Comparison of ENCODE assay signal across 17 cellular contexts in the genomic region with DNA sequence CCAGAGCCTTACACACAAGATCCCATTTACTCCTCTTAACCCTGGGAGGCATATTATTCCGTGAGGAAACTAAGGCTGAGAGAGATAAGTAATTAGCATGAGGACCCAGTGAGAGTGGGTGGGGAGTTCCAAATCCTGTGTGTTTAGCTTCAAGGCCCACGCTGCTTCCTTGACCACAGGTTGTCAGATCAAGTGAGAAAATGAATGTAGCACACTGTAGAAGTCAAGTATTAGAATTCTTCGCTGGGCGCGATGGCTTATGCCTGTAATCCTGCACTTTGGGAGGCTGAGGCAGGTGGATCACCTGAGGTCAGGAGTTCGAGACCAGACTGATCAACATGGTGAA. TPM values are rescaled to one million over a fixed set of nuclear protein-coding genes. Genes with fewer than 3 reads are reported as not detected.
DNase-seq lines count a peak whose midpoint lies in the region; ATAC-seq and TF ChIP-seq lines count a peak whose summit lies in the region.
"Had no signal": no experiment of that assay in that cellular context is flagged by ENCODE, and none has a peak within 500 bp of the region (broad histone marks: within the 10 kb centered on the region; RNA-seq: fewer than 3 reads in every experiment).

No MANE protein-coding gene starts in this region.

- H3K9ac ChIP-seq in mammary epithelial cell (ENCODE audit: insufficient read depth, low read length) = no peak overlapping the region

- dilution Hi-C loops in mammary epithelial cell (cut with HindIII; ENCODE audit: low sequenced_read_pairs) = no loop called here

- no peak overlapping the region for H2AFZ ChIP-seq in mammary epithelial cell (ENCODE audit: low read depth, low read length)

- H3K27me3 ChIP-seq in GM06990 (replicated peaks; ENCODE audit: control insufficient read depth, insufficient read depth, low read length) (no peaks in the 10 kb centered on the region), mammary epithelial cell (ENCODE audit: insufficient read depth, low read length) (no peaks in the 10 kb centered on the region)
- H3K27me3 ChIP-seq: esophagus squamous epithelium, pancreas, stomach had no signal

- in situ Hi-C loops in mammary epithelial cell (cut with MboI; ENCODE audit: low sequenced_read_pairs in 2 of 2) = no loop called here

- peak overlapping the region in 14 of 21 experiments; percentile 0 to 100 (median 52) for H3K27ac ChIP-seq in skin epidermis
- no peak overlapping the region for H3K27ac ChIP-seq in mammary epithelial cell (ENCODE audit: insufficient read depth, low read depth, low read length)
- H3K27ac ChIP-seq: pancreas, SK-N-MC, stomach had no signal

- WGBS in mammary epithelial cell (ENCODE audit: low coverage, missing lambda C conversion rate) = 90% methylated on average over 6 of the region's 6 CpGs

- ATAC-seq in activated B cell treated with CpG ODN at 0.5 μM for 24 hours (ENCODE audit: low read depth) (no peak), HG03571 (IDR thresholded peaks at IDR 0.05; ENCODE audit: unreplicated experiment) (no peak)
- ATAC-seq: left colon, pancreas, sciatic nerve had no signal

- POLR2A ChIA-PET in activated B cell treated with CpG ODN at 0.5 μM for 24 hours (lab: Charles Lee) = interaction anchor here (1.2 to 8.7 kb wide), 12 partner anchors 9 to 1523 kb away, joined by 3 to 109 read pairs (median 16); partner anchors contain the start of genes CPSF7, DDB1, SDHAF2 and TKFC

- no peaks in the 10 kb centered on the region for H3K9me3 ChIP-seq in mammary epithelial cell (replicated peaks; ENCODE audit: insufficient read depth, low read length)
- H3K9me3 ChIP-seq: esophagus squamous epithelium, HAP-1, pancreas, stomach had no signal

- H3K9me3 Mint-ChIP-seq in activated B cell treated with CpG ODN at 0.5 μM for 24 hours = no peaks in the 10 kb centered on the region

- peaks cover 60% of the 10 kb centered on the region for H3K36me3 Mint-ChIP-seq in activated B cell treated with CpG ODN at 0.5 μM for 24 hours (ENCODE audit: low read depth)

- peaks cover 83% of the 10 kb centered on the region for H3K4me1 Mint-ChIP-seq in activated B cell treated with CpG ODN at 0.5 μM for 24 hours

- no peaks in the 10 kb centered on the region for H4K20me1 ChIP-seq in mammary epithelial cell (ENCODE audit: insufficient read depth, low read length)

- no TSS peak for BruUV-seq in mammary epithelial cell (replicated peaks; lab: Mats Ljungman, UMichigan)

- H3K4me2 ChIP-seq in mammary epithelial cell (ENCODE audit: insufficient read depth, low read depth, low read length) = no peak overlapping the region

- peaks cover 12% of the 10 kb centered on the region for H3K36me3 ChIP-seq in GM06990 (ENCODE audit: control insufficient read depth, insufficient read depth, low read length)
- H3K36me3 ChIP-seq in mammary epithelial cell (ENCODE audit: insufficient read depth, low read length) = peaks cover 3% of the 10 kb centered on the region

- TF ChIP-seq CTCF in GM06990 (IDR thresholded peaks at IDR 0.05; ENCODE audit: insufficient read depth, low read length, poor library complexity, severe bottlenecking) = no peak
- TF ChIP-seq CTCF in activated B cell treated with CpG ODN at 0.5 μM for 24 hours (IDR thresholded peaks at IDR 0.05) = no peak
- TF ChIP-seq CTCF in mammary epithelial cell (conservative IDR thresholded peaks at IDR 0.05 in 1 of 2, IDR thresholded peaks at IDR 0.05 in 1 of 2; ENCODE audit: extremely low read depth in 1 of 2, insufficient read depth in 1 of 2, low read depth in 1 of 2, low read length in 2 of 2) = no peak

- H3K79me2 ChIP-seq in mammary epithelial cell (ENCODE audit: insufficient read depth, low read length) = peaks cover 35% of the 10 kb centered on the region

- H3K4me3 Mint-ChIP-seq in activated B cell treated with CpG ODN at 0.5 μM for 24 hours = peak overlapping the region; percentile 90

- H3K4me3 ChIP-seq in GM06990 (replicated peaks; ENCODE audit: low read depth, low read length) (peak overlapping the region; percentile 6), skin epidermis (no peak overlapping the region), mammary epithelial cell (replicated peaks in 1 of 3; ENCODE audit: insufficient read depth in 1 of 3, low read depth in 2 of 3, low read length in 3 of 3) (no peak overlapping the region)
- H3K4me3 ChIP-seq: esophagus squamous epithelium, HAP-1, pancreas, SK-N-MC, stomach had no signal

- H3K27me3 Mint-ChIP-seq in activated B cell treated with CpG ODN at 0.5 μM for 24 hours = no peaks in the 10 kb centered on the region

- peak overlapping the region; percentile 98 for H3K27ac Mint-ChIP-seq in activated B cell treated with CpG ODN at 0.5 μM for 24 hours

- intact Hi-C loops in activated B cell treated with CpG ODN at 0.5 μM for 24 hours (cut with micrococcal nuclease) (loop anchor here (1.0 to 10.0 kb wide), 6 partner anchors 22 to 1197 kb away; partner anchors contain the start of genes CPSF7, FTH1 and TMEM216), mammary epithelial cell (cut with micrococcal nuclease) (no loop called here)

- peaks cover 6% of the 10 kb centered on the region for H3K4me1 ChIP-seq in mammary epithelial cell (ENCODE audit: insufficient read depth, low read length)

- DNase-seq in GM06990 (ENCODE audit: extremely low read depth, insufficient read length) = no peak
- no peak for DNase-seq in activated B cell treated with CpG ODN at 0.5 μM for 24 hours
- DNase-seq in middle frontal gyrus (ENCODE audit: extremely low spot score, low spot score) = no peak
- DNase-seq in mammary epithelial cell = no peak
- DNase-seq: activated CD4-positive, alpha-beta T cell treated with anti-CD3 and anti-CD28 coated beads for 1 hour; activated effector memory CD4-positive, alpha-beta T cell treated with Interleukin-2 at 50 U/mL for 16 hours; esophagus squamous epithelium; left colon; MM.1S; NCI-H774; pancreas; stomach had no signal

- CTCF ChIA-PET in activated B cell treated with CpG ODN at 0.5 μM for 24 hours (lab: Charles Lee) (interaction anchor here (0.6 to 7.9 kb wide), 3 partner anchors 23 to 38 kb away, joined by 3 to 92 read pairs (median 81); no protein-coding TSS in a partner anchor), mammary epithelial cell (lab: Charles Lee; ENCODE audit: low non-redundant PET) (no interaction called here)

RNA-seq across cellular contexts. Expression of gene CYB561A3, which starts 3.8 kb away (rescaled TPM):
- total RNA-seq in activated B cell treated with CpG ODN at 0.5 μM for 24 hours = 397 and 433 TPM in 2 replicates
- total RNA-seq in mammary epithelial cell = 10 to 100 TPM; 65.8 to 74.8 TPM
- polyA plus RNA-seq in mammary epithelial cell = 59.4 TPM
- polyA minus RNA-seq in mammary epithelial cell = 78.6 TPM

RNA-seq across cellular contexts. Expression of gene TMEM138, which starts 4.3 kb away (rescaled TPM):
- 69.7 and 81.2 TPM in 2 replicates for total RNA-seq in activated B cell treated with CpG ODN at 0.5 μM for 24 hours
- total RNA-seq in mammary epithelial cell = 10 to 100 TPM; 40.2 to 81.9 TPM
- polyA plus RNA-seq in mammary epithelial cell = 57.8 TPM
- polyA minus RNA-seq in mammary epithelial cell = 31.5 TPM

RNA-seq across cellular contexts. Expression of gene TKFC, which starts 24.8 kb away (rescaled TPM):
- total RNA-seq in activated B cell treated with CpG ODN at 0.5 μM for 24 hours = 59.8 and 63.9 TPM in 2 replicates
- 10 to 100 TPM; 30.0 to 65.3 TPM for total RNA-seq in mammary epithelial cell
- 29.5 TPM for polyA plus RNA-seq in mammary epithelial cell
- polyA minus RNA-seq in mammary epithelial cell = 18.2 TPM

RNA-seq across cellular contexts. Expression of gene DDB1, which starts 25.0 kb away (rescaled TPM):
- 201 and 218 TPM in 2 replicates for total RNA-seq in activated B cell treated with CpG ODN at 0.5 μM for 24 hours
- total RNA-seq in mammary epithelial cell = 100 to 1,000 TPM; 214 to 230 TPM
- polyA plus RNA-seq in mammary epithelial cell = 225 TPM
- polyA minus RNA-seq in mammary epithelial cell = 327 TPM

RNA-seq across cellular contexts. Expression of gene TMEM216, which starts 34.5 kb away (rescaled TPM):
- total RNA-seq in activated B cell treated with CpG ODN at 0.5 μM for 24 hours (18.4 and 18.7 TPM in 2 replicates), mammary epithelial cell (1 to 10 TPM; 6.3 to 8.8 TPM)
- polyA plus RNA-seq in mammary epithelial cell = 17.1 TPM
- polyA minus RNA-seq in mammary epithelial cell = 4.3 TPM
